8 cellular contexts compared by ENCODE assay signal in the genomic region with DNA sequence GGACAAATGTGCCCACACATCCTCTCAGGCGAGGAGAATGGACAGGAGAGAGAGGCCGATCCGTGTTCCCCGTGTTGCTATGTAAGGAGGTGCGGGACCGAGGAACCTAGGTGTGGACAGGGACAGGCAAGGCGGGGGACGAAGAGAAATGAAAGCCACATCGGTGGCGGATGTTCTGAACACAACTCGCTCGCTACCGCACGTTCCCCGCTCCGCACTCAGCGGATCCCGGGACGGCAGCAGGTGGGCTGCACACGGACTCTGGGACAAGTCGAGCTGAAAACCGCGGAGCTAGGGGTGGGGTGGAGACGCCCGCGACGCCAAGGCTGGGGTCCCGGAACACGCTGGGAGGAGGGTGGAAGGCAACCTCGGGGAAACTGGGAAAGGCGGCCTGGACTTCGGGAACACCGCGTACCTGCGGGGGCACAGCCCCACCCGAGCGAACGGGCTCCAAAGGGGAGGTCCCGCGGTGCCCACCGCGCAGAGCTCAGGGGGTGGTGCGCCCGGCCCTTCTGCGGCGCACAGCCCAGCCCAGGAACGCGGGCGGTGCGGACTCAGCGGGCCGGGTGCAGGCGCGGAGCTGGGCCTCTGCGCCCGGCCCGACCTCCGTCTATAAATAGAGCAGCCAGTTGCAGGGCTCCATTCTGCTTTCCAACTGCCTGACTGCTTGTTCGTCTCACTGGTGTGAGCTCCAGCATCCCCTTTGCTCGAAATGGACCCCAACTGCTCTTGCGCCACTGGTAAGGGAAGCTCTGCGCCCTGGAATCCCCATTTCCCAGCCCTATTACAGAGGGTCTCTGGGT. TPM values are rescaled to one million over a fixed set of nuclear protein-coding genes. Genes with fewer than 3 reads are reported as not detected.
A peak's percentile ranks its signal among the peaks of the same experiment; 100 is the strongest.
DNase-seq lines count a peak whose midpoint lies in the region; ATAC-seq and TF ChIP-seq lines count a peak whose summit lies in the region.

A gene (plus strand): TSS at position 642 of the 803 bp plus-strand sequence. CDS start 71 bp downstream, at position 713.

- H3K4me3 ChIP-seq in PC-9, result no peak within 1 kb of the TSS
- H3K4me3 ChIP-seq in ascending aorta, result peak within 1 kb of the TSS; percentile 71 to 82
- H3K4me3 ChIP-seq in right cardiac atrium (ENCODE audit: low read length), result peak within 1 kb of the TSS; percentile 34

- intact Hi-C loops in PC-9 (cut with micrococcal nuclease; ENCODE audit: unreplicated experiment) (no loop called here), ascending aorta (cut with DNase I) (loop anchor here (1.0 to 5.0 kb wide), 3 partner anchors 17 to 677 kb away; a partner anchor contains a TSS), right cardiac atrium (cut with DNase I) (loop anchor here in 1 of 4 donors (2.0 kb wide), 1 partner anchor 17 kb away; a partner anchor contains a TSS), posterior cingulate gyrus (cut with DNase I) (no loop called here)

- H3K4me1 ChIP-seq in PC-9 (replicated peaks; ENCODE audit: insufficient read depth) (peaks cover 17% of the 10 kb centered on the region), ascending aorta (peaks cover 3 to 4% of the 10 kb centered on the region in 2 donors), right cardiac atrium (ENCODE audit: control insufficient read depth, insufficient read depth, low read length) (peaks cover 5% of the 10 kb centered on the region)

- TF ChIP-seq CTCF in PC-9 (conservative IDR thresholded peaks at IDR 0.05) (no peak), ascending aorta (IDR thresholded peaks at IDR 0.05) (no peak)

- H3K27ac ChIP-seq in PC-9 (peak within 1 kb of the TSS; percentile 62; the same call in 1 of the 2 replicates), ascending aorta (peak within 1 kb of the TSS; percentile 96), right cardiac atrium (ENCODE audit: low read length) (peak within 1 kb of the TSS; percentile 94)

- H3K36me3 ChIP-seq in PC-9 (ENCODE audit: low read depth) (no peaks in the 10 kb centered on the region), ascending aorta (no peaks in the 10 kb centered on the region)

- 0 out of 2 replicates have a peak within 1 kb of the TSS, but pooled peaks have one; percentile 62 for H3K4me2 ChIP-seq in PC-9

- CTCF ChIA-PET in PC-9 (lab: Charles Lee), result interaction anchor here (0.5 kb wide), 1 partner anchor 229 kb away, joined by 3 read pairs; no protein-coding TSS in a partner anchor

- no peaks in the 10 kb centered on the region for H3K9me2 ChIP-seq in PC-9 (ENCODE audit: insufficient read depth)

- no peaks in the 10 kb centered on the region for H3K9me3 ChIP-seq in PC-9 (ENCODE audit: insufficient read depth, low read depth)
- no peaks in the 10 kb centered on the region for H3K9me3 ChIP-seq in ascending aorta
- H3K9me3 ChIP-seq in right cardiac atrium (ENCODE audit: control insufficient read depth, low read length), result no peaks in the 10 kb centered on the region

- H3F3A ChIP-seq in PC-9 (ENCODE audit: insufficient read depth, low read depth), result peaks cover 8% of the 10 kb centered on the region; the same call in 1 of the 2 replicates

- H3K27me3 ChIP-seq in PC-9 (ENCODE audit: insufficient read depth, low read depth) (no peaks in the 10 kb centered on the region), ascending aorta (no peaks in the 10 kb centered on the region), right cardiac atrium (ENCODE audit: control insufficient read depth, insufficient read depth) (no peaks in the 10 kb centered on the region)

- no peaks in the 10 kb centered on the region for H4K20me1 ChIP-seq in PC-9 (ENCODE audit: insufficient read depth)

- no peaks in the 10 kb centered on the region for H3K79me2 ChIP-seq in PC-9 (ENCODE audit: low read depth)

- DNase-seq in Ammon's horn (ENCODE audit: low spot score) (peak; percentile 69), HCEC 1CT (peak; percentile 85), PC-9 (no peak), ascending aorta (ENCODE audit: low spot score in 2 of 2) (peak in 1 of 2 donors; percentile 93), right cardiac atrium (peak; percentile 86 to 95 (median 91)), posterior cingulate gyrus (peak in 6 of 10 donors; percentile 35 to 91 (median 54)), NCI-H1436 (lab: John Stamatoyannopoulos, UW) (no peak)

- 1% methylated on average over 62 of the region's 62 CpGs for WGBS in right cardiac atrium

- ATAC-seq in right cardiac atrium, result peak; percentile 96 to 97
- no peak for ATAC-seq in GM19035 (IDR thresholded peaks at IDR 0.05; ENCODE audit: unreplicated experiment)

- POLR2A ChIA-PET in PC-9 (lab: Charles Lee; ENCODE audit: unreplicated experiment), result no interaction called here

- H2AFZ ChIP-seq in PC-9, result no peak within 1 kb of the TSS

- BruUV-seq in PC-9 (replicated peaks; lab: Mats Ljungman, UMichigan), result TSS peak; percentile 21

RNA-seq across cellular contexts. Expression of the gene that starts here (rescaled TPM):
- total RNA-seq in PC-9 (2021) (22.0 and 22.2 TPM in 2 replicates), ascending aorta (456 TPM), right cardiac atrium (10 to 100 TPM; 58.7 to 88.4 (median 68.4) TPM)
- 129 TPM for polyA plus RNA-seq in right cardiac atrium

Comparison
In these comparisons a context has a peak if more than half of its experiments do, and no peak if none do; other contexts are left out.
1. DNase-seq: peak in Ammon's horn (single experiment), HCEC 1CT (single experiment), right cardiac atrium (3 of 3) and posterior cingulate gyrus (6 of 10); none in PC-9 (0 of 2) and NCI-H1436 (single experiment).
2. Peak in every context shown above with its lines, with median percentiles within 50 percentile points of each other: H3K27ac ChIP-seq.